Comparison of ENCODE assay signal across 1 cellular context in the genomic region with DNA sequence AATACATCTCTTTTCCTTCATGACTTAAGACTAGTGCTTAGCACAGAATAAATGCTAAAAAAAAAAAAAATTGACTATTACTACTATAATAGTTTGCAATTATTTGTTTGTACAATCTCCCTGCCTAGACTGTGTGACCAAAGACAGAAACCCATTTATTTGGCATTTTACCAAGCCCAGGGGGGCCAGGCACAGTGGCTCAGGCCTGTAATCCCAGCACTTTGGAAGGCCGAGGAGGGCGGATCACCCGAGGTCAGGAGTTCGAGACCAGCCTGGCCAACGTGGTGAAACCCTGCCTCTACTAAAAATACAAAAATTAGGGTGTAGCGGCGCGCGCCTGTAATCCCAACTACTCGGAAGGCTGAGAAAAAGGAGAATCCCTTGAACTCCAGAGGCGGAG.
TF ChIP-seq lines count a peak whose summit lies in the region.

No MANE protein-coding gene starts in this region.

TF ChIP-seq in H1, 55 proteins besides CTCF, POLR2A, EP300 and RAD21:
- TF ChIP-seq SAP30 (IDR thresholded peaks at IDR 0.05; ENCODE audit: insufficient read depth, insufficient replicate concordance, low read length): no peak
- no peak for TF ChIP-seq CBX5 (IDR thresholded peaks at IDR 0.05; ENCODE audit: low read depth, low read length)
- no peak for TF ChIP-seq TBP (IDR thresholded peaks at IDR 0.05; ENCODE audit: low read depth, low read length)
- no peak for TF ChIP-seq EZH2 (IDR thresholded peaks at IDR 0.05; ENCODE audit: low read depth, low read length, severe bottlenecking)
- TF ChIP-seq HDAC6 (IDR thresholded peaks at IDR 0.05; ENCODE audit: low read depth, low read length): no peak
- TF ChIP-seq POLR2AphosphoS5 (IDR thresholded peaks at IDR 0.05; ENCODE audit: low read depth, low read length): no peak
- no peak for TF ChIP-seq TAF1 (IDR thresholded peaks at IDR 0.05; ENCODE audit: low read depth, low read length)
- TF ChIP-seq SUZ12 (IDR thresholded peaks at IDR 0.05; ENCODE audit: low read length): no peak
- TF ChIP-seq TAF7 (optimal IDR thresholded peaks at IDR 0.05; ENCODE audit: borderline replicate concordance, low read depth, low read length): no peak
- TF ChIP-seq GTF2F1 (IDR thresholded peaks at IDR 0.05; ENCODE audit: borderline replicate concordance, low read depth, low read length): no peak
- TF ChIP-seq RNF2 (IDR thresholded peaks at IDR 0.05; ENCODE audit: borderline replicate concordance, low read depth, low read length, missing control alignments, poor library complexity, severe bottlenecking): no peak
- no peak for TF ChIP-seq RFX5 (IDR thresholded peaks at IDR 0.05; ENCODE audit: borderline replicate concordance, low read depth, low read length)
- TF ChIP-seq SP4 (IDR thresholded peaks at IDR 0.05; ENCODE audit: low read length): no peak
